Comparison of ENCODE assay signal across 17 cellular contexts in genomic region chr13:78909276-78909675, GRCh38.
DNase-seq lines count a peak whose midpoint lies in the region; TF ChIP-seq lines count a peak whose summit lies in the region.
"Had no signal": no experiment of that assay in that cellular context is flagged by ENCODE, and none has a peak within 500 bp of the region (broad histone marks: within the 10 kb centered on the region; RNA-seq: fewer than 3 reads in every experiment).

No MANE protein-coding gene starts in this region.

- peak overlapping the region; percentile 13 for H3K27ac Mint-ChIP-seq in glutamatergic neuron (ENCODE audit: unreplicated experiment)
- H3K27ac Mint-ChIP-seq: B cell; CD4-positive, CD25-positive, alpha-beta regulatory T cell; CD8-positive, alpha-beta memory T cell; GM23338; HFFc6 had no signal

- H3K9me3 Mint-ChIP-seq in glutamatergic neuron (ENCODE audit: unreplicated experiment) = no peaks in the 10 kb centered on the region
- H3K9me3 Mint-ChIP-seq: CD8-positive, alpha-beta memory T cell; GM23338 had no signal

- peak; percentile 44 for DNase-seq in COLO668 (lab: John Stamatoyannopoulos, UW; ENCODE audit: unreplicated experiment)
- DNase-seq in NCI-H146 treated with DMSO at 0.1 percent for 48 hours (lab: John Stamatoyannopoulos, UW; ENCODE audit: unreplicated experiment) = peak; percentile 90
- DNase-seq in NCI-H748 (lab: John Stamatoyannopoulos, UW; ENCODE audit: unreplicated experiment) = peak; percentile 53
- no peak for DNase-seq in glutamatergic neuron
- DNase-seq in AG08395 (ENCODE audit: low spot score) = no peak
- no peak for DNase-seq in GOT3 (lab: John Stamatoyannopoulos, UW)
- DNase-seq in C1 segment of cervical spinal cord (lab: John Stamatoyannopoulos, UW) = no peak
- DNase-seq: 8988T; CD4-positive, CD25-positive, alpha-beta regulatory T cell; CD8-positive, alpha-beta memory T cell; DMS153; DMS79; GDM1; H7; HFFc6 had no signal

- H3K4me3 Mint-ChIP-seq in glutamatergic neuron (ENCODE audit: unreplicated experiment) = no peak overlapping the region
- H3K4me3 Mint-ChIP-seq: B cell; CD4-positive, CD25-positive, alpha-beta regulatory T cell; CD8-positive, alpha-beta memory T cell; GM23338; HFFc6 had no signal

- H3K27me3 Mint-ChIP-seq in glutamatergic neuron (ENCODE audit: unreplicated experiment) = no peaks in the 10 kb centered on the region

- no peak for TF ChIP-seq CTCF in glutamatergic neuron (IDR thresholded peaks at IDR 0.05; ENCODE audit: partially characterized antibody, unreplicated experiment)

- peaks cover 5% of the 10 kb centered on the region for H3K36me3 Mint-ChIP-seq in glutamatergic neuron (ENCODE audit: unreplicated experiment)
- H3K36me3 Mint-ChIP-seq: CD4-positive, CD25-positive, alpha-beta regulatory T cell; CD8-positive, alpha-beta memory T cell had no signal

- peaks cover 29% of the 10 kb centered on the region for H3K4me1 Mint-ChIP-seq in glutamatergic neuron (ENCODE audit: low read depth, unreplicated experiment)
- H3K4me1 Mint-ChIP-seq: B cell; CD4-positive, CD25-positive, alpha-beta regulatory T cell; CD8-positive, alpha-beta memory T cell; GM23338 had no signal

Comparison
In these comparisons a context has a peak if more than half of its experiments do, and no peak if none do; other contexts are left out.
1. DNase-seq: peak in COLO668 (single experiment), NCI-H146 treated with DMSO at 0.1 percent for 48 hours (single experiment) and NCI-H748 (single experiment); none in glutamatergic neuron (single experiment), AG08395 (single experiment), GOT3 (single experiment) and C1 segment of cervical spinal cord (0 of 14).